In the genomic region with DNA sequence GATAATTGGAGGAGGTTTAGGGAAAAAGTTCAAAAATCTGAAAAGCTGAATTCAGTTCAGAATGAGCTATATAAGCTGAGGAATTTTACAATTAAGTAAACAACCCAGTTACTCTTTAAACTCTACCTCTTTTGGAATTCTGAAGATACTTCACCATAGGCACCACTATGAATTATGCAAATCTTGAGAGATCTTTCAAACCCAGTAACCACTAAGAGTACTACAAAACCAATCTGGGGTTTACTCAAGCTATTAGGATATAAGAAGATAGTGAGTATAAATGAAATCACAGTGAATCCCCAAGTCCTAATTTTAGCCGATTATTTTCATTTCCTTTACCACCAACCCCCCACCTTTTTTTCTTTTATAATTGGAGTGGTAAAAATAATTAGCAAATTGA, we compare ENCODE assay signal across 16 cellular contexts. TPM values are rescaled to one million over a fixed set of nuclear protein-coding genes. Genes with fewer than 3 reads are reported as not detected.
DNase-seq lines count a peak whose midpoint lies in the region; ATAC-seq and TF ChIP-seq lines count a peak whose summit lies in the region.
"Had no signal": no experiment of that assay in that cellular context is flagged by ENCODE, and none has a peak within 500 bp of the region (broad histone marks: within the 10 kb centered on the region; RNA-seq: fewer than 3 reads in every experiment).

No MANE protein-coding gene starts in this region.

- TF ChIP-seq POLR2A in lower leg skin (IDR thresholded peaks at IDR 0.05): no peak

- peaks cover 15 to 33% of the 10 kb centered on the region in 2 donors for H3K36me3 Mint-ChIP-seq in activated naive CD4-positive, alpha-beta T cell treated with anti-CD3 and anti-CD28 coated beads, Interleukin-2, amount 50 U/mL, for 72 hours
- peaks cover 9% of the 10 kb centered on the region for H3K36me3 Mint-ChIP-seq in activated naive CD4-positive, alpha-beta T cell treated with anti-CD3 and anti-CD28 coated beads, Interleukin-2, amount 10 ng/mL, durations not matched to agents 7 days and 5 days
- H3K36me3 Mint-ChIP-seq in activated naive CD8-positive, alpha-beta T cell treated with anti-CD3 and anti-CD28 coated beads for 36 hours: peaks cover 25% of the 10 kb centered on the region
- H3K36me3 Mint-ChIP-seq: CD8-positive, alpha-beta T cell; IgD-negative memory B cell had no signal

- CTCF ChIA-PET in activated naive CD4-positive, alpha-beta T cell treated with anti-CD3 and anti-CD28 coated beads, Interleukin-2, amount 10 ng/mL, durations not matched to agents 7 days and 5 days (lab: Charles Lee): interaction anchor here (0.6 to 3.8 kb wide), 6 partner anchors 10 to 114 kb away, joined by 3 to 25 read pairs (median 4); no protein-coding TSS in a partner anchor

- DNase-seq in activated CD4-positive, CD25-positive, alpha-beta regulatory T cell (lab: John Stamatoyannopoulos, UW): no peak
- no peak for DNase-seq in activated naive CD4-positive, alpha-beta T cell treated with anti-CD3 and anti-CD28 coated beads, Interleukin-2, amount 50 U/mL, for 72 hours (ENCODE audit: low spot score in 2 of 2)
- no peak for DNase-seq in activated naive CD4-positive, alpha-beta T cell treated with anti-CD3 and anti-CD28 coated beads, Interleukin-2, amount 10 ng/mL, durations not matched to agents 7 days and 5 days
- DNase-seq in activated naive CD8-positive, alpha-beta T cell treated with anti-CD3 and anti-CD28 coated beads for 36 hours: no peak
- no peak for DNase-seq in KG1 (lab: John Stamatoyannopoulos, UW)
- no peak for DNase-seq in lower leg skin (ENCODE audit: low spot score in 2 of 2)
- no peak for DNase-seq in NCI-H187 (lab: John Stamatoyannopoulos, UW)
- DNase-seq: CD8-positive, alpha-beta T cell; DMS79; NCI-H187 treated with DMSO at 0.1 percent for 48 hours; PC-9 had no signal

- intact Hi-C loops in lower leg skin (cut with DNase I; ENCODE audit: low total_unique reads): no loop called here

- no peak overlapping the region for H3K4me3 Mint-ChIP-seq in activated naive CD4-positive, alpha-beta T cell treated with anti-CD3 and anti-CD28 coated beads, Interleukin-2, amount 10 ng/mL, durations not matched to agents 7 days and 5 days
- H3K4me3 Mint-ChIP-seq in activated naive CD8-positive, alpha-beta T cell treated with anti-CD3 and anti-CD28 coated beads for 36 hours: peak overlapping the region; percentile 27
- H3K4me3 Mint-ChIP-seq: B cell; CD8-positive, alpha-beta T cell; IgD-negative memory B cell had no signal

- ATAC-seq in activated CD4-positive, CD25-positive, alpha-beta regulatory T cell treated with anti-CD3 and anti-CD28 coated beads, Interleukin-2, amount 50 U/mL, for 24 hours: peak; percentile 67 to 69
- peak in 1 of 2 donors; percentile 17 for ATAC-seq in activated naive CD4-positive, alpha-beta T cell treated with anti-CD3 and anti-CD28 coated beads, Interleukin-2, amount 50 U/mL, for 72 hours

- 80% methylated on average over 1 of the region's 1 CpG for WGBS in lower leg skin, 2 donors

- no peaks in the 10 kb centered on the region for H3K27me3 Mint-ChIP-seq in activated naive CD4-positive, alpha-beta T cell treated with anti-CD3 and anti-CD28 coated beads, Interleukin-2, amount 10 ng/mL, durations not matched to agents 7 days and 5 days
- no peaks in the 10 kb centered on the region for H3K27me3 Mint-ChIP-seq in activated naive CD8-positive, alpha-beta T cell treated with anti-CD3 and anti-CD28 coated beads for 36 hours

- no peak overlapping the region for H3K4me3 ChIP-seq in lower leg skin (ENCODE audit: low read depth, poor library complexity, severe bottlenecking)
- H3K4me3 ChIP-seq: HAP-1, PC-9, SJSA1 had no signal

- peaks cover 8 to 13% of the 10 kb centered on the region in 2 donors for H3K9me3 Mint-ChIP-seq in activated naive CD4-positive, alpha-beta T cell treated with anti-CD3 and anti-CD28 coated beads, Interleukin-2, amount 50 U/mL, for 72 hours
- peaks cover 12% of the 10 kb centered on the region for H3K9me3 Mint-ChIP-seq in activated naive CD4-positive, alpha-beta T cell treated with anti-CD3 and anti-CD28 coated beads, Interleukin-2, amount 10 ng/mL, durations not matched to agents 7 days and 5 days
- peaks cover 17% of the 10 kb centered on the region for H3K9me3 Mint-ChIP-seq in activated naive CD8-positive, alpha-beta T cell treated with anti-CD3 and anti-CD28 coated beads for 36 hours

- H3K27ac Mint-ChIP-seq in activated naive CD4-positive, alpha-beta T cell treated with anti-CD3 and anti-CD28 coated beads, Interleukin-2, amount 50 U/mL, for 72 hours: peak overlapping the region; percentile 81 to 82
- H3K27ac Mint-ChIP-seq in activated naive CD4-positive, alpha-beta T cell treated with anti-CD3 and anti-CD28 coated beads, Interleukin-2, amount 10 ng/mL, durations not matched to agents 7 days and 5 days: no peak overlapping the region
- peak overlapping the region; percentile 84 for H3K27ac Mint-ChIP-seq in activated naive CD8-positive, alpha-beta T cell treated with anti-CD3 and anti-CD28 coated beads for 36 hours
- H3K27ac Mint-ChIP-seq: B cell; CD8-positive, alpha-beta T cell; IgD-negative memory B cell had no signal

- peaks cover 60% of the 10 kb centered on the region for H3K4me1 Mint-ChIP-seq in activated naive CD4-positive, alpha-beta T cell treated with anti-CD3 and anti-CD28 coated beads, Interleukin-2, amount 10 ng/mL, durations not matched to agents 7 days and 5 days
- peaks cover 69% of the 10 kb centered on the region for H3K4me1 Mint-ChIP-seq in activated naive CD8-positive, alpha-beta T cell treated with anti-CD3 and anti-CD28 coated beads for 36 hours
- H3K4me1 Mint-ChIP-seq: IgD-negative memory B cell had no signal

- no peak for TF ChIP-seq CTCF in lower leg skin (IDR thresholded peaks at IDR 0.05)

RNA-seq across cellular contexts. Expression of a gene that starts 6.0 kb away (rescaled TPM):
- 10 to 100 TPM; 55.0 to 61.7 TPM for total RNA-seq in activated naive CD4-positive, alpha-beta T cell treated with anti-CD3 and anti-CD28 coated beads, Interleukin-2, amount 50 U/mL, for 72 hours
- 10 to 100 TPM; 45.6 to 50.9 TPM for total RNA-seq in activated naive CD8-positive, alpha-beta T cell treated with anti-CD3 and anti-CD28 coated beads for 36 hours
- under 1 TPM in 1 of 4 donors, not detected in 3; 0.45 TPM for total RNA-seq in lower leg skin
- total RNA-seq: PC-9, SJSA1 had no signal

Comparison
In these comparisons a context has a peak if more than half of its experiments do, and no peak if none do; other contexts are left out.
1. RNA of a gene that starts 6.0 kb away (total RNA-seq): 55.0 to 61.7 TPM in activated naive CD4-positive, alpha-beta T cell treated with anti-CD3 and anti-CD28 coated beads, Interleukin-2, amount 50 U/mL, for 72 hours and 45.6 to 50.9 TPM in activated naive CD8-positive, alpha-beta T cell treated with anti-CD3 and anti-CD28 coated beads for 36 hours; 0.45 TPM in lower leg skin; every median in the first group is over 10 times any median in the second.